ENCODE assay signal across 28 cellular contexts in the genomic region with DNA sequence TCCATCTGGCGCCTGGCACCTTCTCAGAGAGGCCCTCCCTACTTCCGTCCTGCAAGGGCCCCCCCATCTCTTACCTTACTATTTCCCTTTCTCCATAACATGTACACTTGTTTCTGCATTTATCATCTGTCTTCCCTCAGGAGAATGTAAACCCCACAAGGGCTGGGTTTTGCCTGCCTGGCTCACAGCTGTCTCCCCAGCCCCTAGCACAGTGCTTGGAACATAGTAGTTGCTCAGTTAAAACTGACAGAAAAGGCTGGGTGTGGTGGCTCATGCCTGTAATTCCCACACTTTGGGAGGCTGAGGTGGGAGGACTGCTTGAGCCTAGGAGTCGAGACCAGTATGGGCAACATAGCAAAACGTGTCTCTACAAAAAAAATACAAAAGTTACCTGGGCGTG.
"Had no signal": no experiment of that assay in that cellular context is flagged by ENCODE, and none has a peak within 500 bp of the region (broad histone marks: within the 10 kb centered on the region; RNA-seq: fewer than 3 reads in every experiment).

No MANE protein-coding gene starts in this region.

- H3K4me3 ChIP-seq: adrenal gland, body of pancreas, cardiac muscle cell, coronary artery, dorsolateral prefrontal cortex, right atrium auricular region, stomach, thyroid gland, upper lobe of left lung, vagina had no signal

- H3K4me1 ChIP-seq: adrenal gland, body of pancreas had no signal

- H3K36me3 Mint-ChIP-seq: activated naive CD4-positive, alpha-beta T cell treated with anti-CD3 and anti-CD28 coated beads, Interleukin-2, amount 50 U/mL, for 72 hours; mesothelial cell of epicardium; naive B cell; stimulated activated naive B cell treated with anti-CD40 and anti-IgM and Interleukin-4, amounts not matched to agents 10 μg/mL and 1 μg/mL and 100 μg/mL, for 72 hours had no signal

- H3K27ac ChIP-seq: adrenal gland, body of pancreas, cardiac muscle cell, coronary artery, dorsolateral prefrontal cortex, right atrium auricular region, stomach, thyroid gland, upper lobe of left lung, vagina had no signal

- H3K9me3 ChIP-seq: adrenal gland, body of pancreas, right atrium auricular region, stomach, thyroid gland, upper lobe of left lung, vagina had no signal

- H3K4me3 Mint-ChIP-seq: activated CD4-positive, alpha-beta T cell treated with anti-CD3 and anti-CD28 coated beads for 36 hours; activated T-helper 17 cell treated with anti-CD3 and anti-CD28 coated beads, Interleukin-2, amount 50 U/mL, for 72 hours; mesothelial cell of epicardium; naive B cell; stimulated activated naive B cell treated with anti-CD40 and anti-IgM and Interleukin-4, amounts not matched to agents 10 μg/mL and 1 μg/mL and 100 μg/mL, for 72 hours; T-helper 2 cell treated with Interferon-gamma antibody and Interleukin-4, amounts not matched to agents 5 μg/mL and 100 μg/mL, for 36 hours had no signal

- H3K27me3 ChIP-seq: adrenal gland, body of pancreas, cardiac muscle cell, dorsolateral prefrontal cortex, right atrium auricular region, stomach, thyroid gland, upper lobe of left lung, vagina had no signal

- ATAC-seq: activated CD4-positive, alpha-beta T cell treated with anti-CD3 and anti-CD28 coated beads for 36 hours; activated naive CD4-positive, alpha-beta T cell treated with anti-CD3 and anti-CD28 coated beads, Interleukin-2, amount 50 U/mL, for 72 hours; activated T-helper 17 cell treated with anti-CD3 and anti-CD28 coated beads, Interleukin-2, amount 50 U/mL, for 72 hours; body of pancreas; stimulated activated naive B cell treated with anti-CD40 and anti-IgM and Interleukin-4, amounts not matched to agents 10 μg/mL and 1 μg/mL and 100 μg/mL, for 72 hours had no signal

- H3K36me3 ChIP-seq: adrenal gland, cardiac muscle cell, right atrium auricular region, stomach, thyroid gland, upper lobe of left lung, vagina had no signal

- H3K9me3 Mint-ChIP-seq: activated naive CD4-positive, alpha-beta T cell treated with anti-CD3 and anti-CD28 coated beads, Interleukin-2, amount 50 U/mL, for 72 hours; activated T-helper 17 cell treated with anti-CD3 and anti-CD28 coated beads, Interleukin-2, amount 50 U/mL, for 72 hours; mesothelial cell of epicardium; naive B cell; stimulated activated naive B cell treated with anti-CD40 and anti-IgM and Interleukin-4, amounts not matched to agents 10 μg/mL and 1 μg/mL and 100 μg/mL, for 72 hours; T-helper 2 cell treated with Interferon-gamma antibody and Interleukin-4, amounts not matched to agents 5 μg/mL and 100 μg/mL, for 36 hours had no signal

- H3K27ac Mint-ChIP-seq: activated CD4-positive, alpha-beta T cell treated with anti-CD3 and anti-CD28 coated beads for 36 hours; activated naive CD4-positive, alpha-beta T cell treated with anti-CD3 and anti-CD28 coated beads, Interleukin-2, amount 50 U/mL, for 72 hours; activated T-helper 17 cell treated with anti-CD3 and anti-CD28 coated beads, Interleukin-2, amount 50 U/mL, for 72 hours; mesothelial cell of epicardium; stimulated activated naive B cell treated with anti-CD40 and anti-IgM and Interleukin-4, amounts not matched to agents 10 μg/mL and 1 μg/mL and 100 μg/mL, for 72 hours; T-helper 2 cell treated with Interferon-gamma antibody and Interleukin-4, amounts not matched to agents 5 μg/mL and 100 μg/mL, for 36 hours had no signal

- H3K27me3 Mint-ChIP-seq: activated CD4-positive, alpha-beta T cell treated with anti-CD3 and anti-CD28 coated beads for 36 hours; activated T-helper 17 cell treated with anti-CD3 and anti-CD28 coated beads, Interleukin-2, amount 50 U/mL, for 72 hours; naive B cell; stimulated activated naive B cell treated with anti-CD40 and anti-IgM and Interleukin-4, amounts not matched to agents 10 μg/mL and 1 μg/mL and 100 μg/mL, for 72 hours had no signal

- DNase-seq: activated CD4-positive, alpha-beta T cell treated with anti-CD3 and anti-CD28 coated beads for 36 hours; activated CD4-positive, alpha-beta T cell treated with anti-CD3 and anti-CD28 coated beads, Interleukin-2, amount 50 U/mL, for 4 hours; activated CD4-positive, CD25-positive, alpha-beta regulatory T cell; activated CD8-positive, alpha-beta memory T cell treated with anti-CD3 and anti-CD28 coated beads, Interleukin-2, amount 50 U/mL, for 4 hours; activated gamma-delta T cell treated with Interleukin-2 at 50 U/mL for 16 hours; activated T-cell treated with anti-CD3 and anti-CD28 coated beads, Interleukin-2, amount 50 U/mL, for 1 hour; adrenal gland; aorta; body of pancreas; dorsolateral prefrontal cortex; effector memory CD4-positive, alpha-beta T cell; islet precursor cell; naive B cell; stimulated activated CD4-positive, alpha-beta T cell treated with anti-CD3 and anti-CD28 coated beads, Interleukin-15, amount 100 ng/mL, for 24 hours; stimulated activated CD4-positive, alpha-beta T cell treated with anti-CD3 and anti-CD28 coated beads, Interleukin-2, amount 100 ng/mL, for 24 hours; stimulated activated naive B cell treated with anti-CD40 and anti-IgM and Interleukin-4, amounts not matched to agents 10 μg/mL and 1 μg/mL and 100 μg/mL, for 72 hours; stomach; T-helper 1 cell; thyroid gland; upper lobe of left lung had no signal
